25 cellular contexts compared by ENCODE assay signal in genomic region chr19:17275441-17276175, GRCh38. TPM values are rescaled to one million over a fixed set of nuclear protein-coding genes. Genes with fewer than 3 reads are reported as not detected.
DNase-seq lines count a peak whose midpoint lies in the region; ATAC-seq, FAIRE-seq and TF ChIP-seq lines count a peak whose summit lies in the region.
"Had no signal": no experiment of that assay in that cellular context is flagged by ENCODE, and none has a peak within 500 bp of the region (broad histone marks: within the 10 kb centered on the region; RNA-seq: fewer than 3 reads in every experiment).

No MANE protein-coding gene starts in this region.

- no peak overlapping the region for H2BK15ac ChIP-seq in H9 (ENCODE audit: low read depth, low read length)

- H3K56ac ChIP-seq in H9 (ENCODE audit: insufficient read length, low read depth, low read length), result no peak overlapping the region

- POLR2A ChIA-PET in K562 (lab: Yijun Ruan, JAX), result interaction anchor here (0.7 kb wide), 2 partner anchors 9 to 24 kb away, joined by 3 to 4 read pairs; partner anchors contain the start of gene BABAM1

- no peak overlapping the region for H3K14ac ChIP-seq in H9 (ENCODE audit: insufficient read depth, low read length)

- no peak overlapping the region for H3K23ac ChIP-seq in H9 (ENCODE audit: insufficient read length, low read depth, low read length)

- peaks cover 3% of the 10 kb centered on the region for H3K9me1 ChIP-seq in K562 (ENCODE audit: control insufficient read depth, insufficient read depth, low read length)

- no peaks in the 10 kb centered on the region for H3K79me1 ChIP-seq in H9 (ENCODE audit: insufficient read depth, low read depth, low read length, poor library complexity, severe bottlenecking)

- no peak for TF ChIP-seq EP300 in K562 (IDR thresholded peaks at IDR 0.05; ENCODE audit: low read length)

- H2BK12ac ChIP-seq in H9 (ENCODE audit: insufficient read length, low read depth, low read length), result no peak overlapping the region

- H4K8ac ChIP-seq in H9 (replicated peaks; ENCODE audit: insufficient read length, low read depth, low read length), result no peak overlapping the region

- FAIRE-seq in K562 (lab: Jason Lieb, UNC), result no peak
- FAIRE-seq: A549, D721Med, GM12891, GM18507, H54 had no signal

- no peak overlapping the region for H3K27ac ChIP-seq in H9 (ENCODE audit: insufficient read length, low read depth, low read length)
- no peak overlapping the region for H3K27ac ChIP-seq in K562 (ENCODE audit: extremely low read depth, low read depth, low read length)
- no peak overlapping the region for H3K27ac ChIP-seq in thyroid gland
- H3K27ac ChIP-seq: A549; BLaER1 treated with 17β-estradiol and CSF1 and Interleukin-3, amounts not matched to agents 10 nM and 100 nM had no signal

- no peaks in the 10 kb centered on the region for H3K9me3 ChIP-seq in H9 (ENCODE audit: control insufficient read depth, low read depth, low read length)
- H3K9me3 ChIP-seq in K562 (replicated peaks; ENCODE audit: control insufficient read depth, insufficient read depth, low read depth, low read length), result no peaks in the 10 kb centered on the region
- H3K9me3 ChIP-seq in thyroid gland, result no peaks in the 10 kb centered on the region
- H3K9me3 ChIP-seq: A549; BE2C; BLaER1 treated with 17β-estradiol and CSF1 and Interleukin-3, amounts not matched to agents 10 nM and 100 nM had no signal

- peaks cover 2% of the 10 kb centered on the region for H3K23me2 ChIP-seq in H9 (ENCODE audit: insufficient read length, low read depth, low read length, poor library complexity, severe bottlenecking)

- H3K4me1 ChIP-seq in H9 (ENCODE audit: insufficient read depth, low read length) (no peaks in the 10 kb centered on the region), K562 (replicated peaks in 1 of 2; ENCODE audit: control insufficient read depth in 2 of 2, insufficient read depth in 2 of 2, low read length in 2 of 2) (no peaks in the 10 kb centered on the region), thyroid gland (no peaks in the 10 kb centered on the region)
- H3K4me1 ChIP-seq: A549, BE2C had no signal

- no peak overlapping the region for H3K4ac ChIP-seq in H9 (ENCODE audit: low read depth, low read length)

- TF ChIP-seq CTCF in H9 (conservative IDR thresholded peaks at IDR 0.05) (no peak), K562 (IDR thresholded peaks at IDR 0.05 in 2 of 3, conservative IDR thresholded peaks at IDR 0.05 in 1 of 3; ENCODE audit: insufficient read depth in 2 of 3, low read depth in 1 of 3, low read length in 3 of 3) (no peak), neural crest cell (conservative IDR thresholded peaks at IDR 0.05) (no peak), thyroid gland (IDR thresholded peaks at IDR 0.05) (no peak)

- no peak overlapping the region for H3K4me3 ChIP-seq in K562
- H3K4me3 ChIP-seq in thyroid gland (replicated peaks in 1 of 3), result no peak overlapping the region
- H3K4me3 ChIP-seq: A549; BLaER1 treated with 17β-estradiol and CSF1 and Interleukin-3, amounts not matched to agents 10 nM and 100 nM had no signal

- in situ Hi-C loops in K562 (cut with MboI), result loop anchor here (5.0 kb wide), 1 partner anchor 73 kb away; no protein-coding TSS in a partner anchor

- H4K5ac ChIP-seq in H9 (ENCODE audit: insufficient read length, low read depth, low read length), result no peak overlapping the region

- H4K20me1 ChIP-seq in H9 (ENCODE audit: control insufficient read depth, insufficient read depth, insufficient read length) (no peaks in the 10 kb centered on the region), K562 (replicated peaks; ENCODE audit: control insufficient read depth, insufficient read depth, low read length) (no peaks in the 10 kb centered on the region)
- H4K20me1 ChIP-seq: BLaER1 treated with 17β-estradiol and CSF1 and Interleukin-3, amounts not matched to agents 10 nM and 100 nM had no signal

- H3K27ac Mint-ChIP-seq in H9, result peak overlapping the region in 2 of 3 experiments; percentile 34 to 57; a peak in 1 of 7 replicates
- H3K27ac Mint-ChIP-seq in neural crest cell (ENCODE audit: unreplicated experiment), result no peak overlapping the region
- H3K27ac Mint-ChIP-seq: CD4-positive, alpha-beta T cell had no signal

- no CpG with 5 or more reads among the region's 19 CpGs for WGBS in H9 (ENCODE audit: extremely low coverage, insufficient read length, low lambda C conversion rate)
- WGBS in K562 (ENCODE audit: insufficient coverage, low coverage, missing lambda C conversion rate), result 88% methylated on average over 16 of the region's 19 CpGs
- WGBS in thyroid gland, 2 donors, result 92 to 94% methylated on average over 19 of the region's 19 CpGs

- H3K36me3 Mint-ChIP-seq in H9 (ENCODE audit: insufficient read depth in 1 of 3, low read depth in 3 of 3) (peaks cover 38 to 67% (median 65%) of the 10 kb centered on the region in 3 experiments; a peak in 6 of 7 replicates), neural crest cell (ENCODE audit: low read depth) (peaks cover 9% of the 10 kb centered on the region)

- H2BK120ac ChIP-seq in H9 (ENCODE audit: low read depth, low read length, poor library complexity, severe bottlenecking), result no peak overlapping the region

- H3K4me1 Mint-ChIP-seq in H9, result no peaks in the 10 kb centered on the region
- no peaks in the 10 kb centered on the region for H3K4me1 Mint-ChIP-seq in neural crest cell

- CTCF ChIA-PET in K562 (lab: Yijun Ruan, JAX; ENCODE audit: low intra/inter-chr PET ratio), result no interaction called here

- H3K27me3 ChIP-seq in H9 (ENCODE audit: insufficient read depth, low read length) (no peaks in the 10 kb centered on the region), K562 (ENCODE audit: control insufficient read depth in 2 of 2, insufficient read depth in 2 of 2, low read length in 2 of 2) (no peaks in the 10 kb centered on the region), thyroid gland (no peaks in the 10 kb centered on the region)
- H3K27me3 ChIP-seq: BE2C; BLaER1 treated with 17β-estradiol and CSF1 and Interleukin-3, amounts not matched to agents 10 nM and 100 nM had no signal

- ATAC-seq in K562 (no peak), GM21717 (IDR thresholded peaks at IDR 0.05; ENCODE audit: unreplicated experiment) (no peak)
- ATAC-seq: A549 had no signal

- intact Hi-C loops in K562 (cut with micrococcal nuclease), result no loop called here
- intact Hi-C loops in thyroid gland (cut with DNase I), result no loop called here

- H2AK5ac ChIP-seq in H9 (ENCODE audit: insufficient read length, low read length), result no peak overlapping the region

- H3K9me3 Mint-ChIP-seq in H9 (no peaks in the 10 kb centered on the region), neural crest cell (no peaks in the 10 kb centered on the region)
- H3K9me3 Mint-ChIP-seq: CD14-positive monocyte; CD4-positive, alpha-beta T cell; CD8-positive, alpha-beta memory T cell had no signal

- H3K4me3 Mint-ChIP-seq in H9 (no peak overlapping the region), neural crest cell (peak overlapping the region; percentile 35)
- H3K4me3 Mint-ChIP-seq: CD4-positive, alpha-beta T cell; CD8-positive, alpha-beta memory T cell had no signal

- no peaks in the 10 kb centered on the region for H3K79me2 ChIP-seq in H9 (ENCODE audit: insufficient read depth, low read length)
- no peaks in the 10 kb centered on the region for H3K79me2 ChIP-seq in K562 (ENCODE audit: control insufficient read depth, insufficient read depth, low read length)

- H3K4me2 ChIP-seq in H9 (ENCODE audit: insufficient read depth, insufficient read length, low read length), result no peak overlapping the region
- H3K4me2 ChIP-seq in K562 (ENCODE audit: insufficient read depth, low read length), result no peak overlapping the region
- H3K4me2 ChIP-seq: A549; BLaER1 treated with 17β-estradiol and CSF1 and Interleukin-3, amounts not matched to agents 10 nM and 100 nM had no signal

- H2BK5ac ChIP-seq in H9 (ENCODE audit: insufficient read length, low read length), result no peak overlapping the region

- no peak overlapping the region for H2AFZ ChIP-seq in H9 (ENCODE audit: low read length)
- no peak overlapping the region for H2AFZ ChIP-seq in K562 (ENCODE audit: low read depth, low read length)

- peaks cover 65% of the 10 kb centered on the region for H3K36me3 ChIP-seq in K562 (ENCODE audit: control insufficient read depth, insufficient read depth, low read length)
- H3K36me3 ChIP-seq in thyroid gland, result peaks cover 35 to 55% of the 10 kb centered on the region in 2 donors

- H3K27me3 Mint-ChIP-seq in H9 (ENCODE audit: low read depth), result no peaks in the 10 kb centered on the region
- no peaks in the 10 kb centered on the region for H3K27me3 Mint-ChIP-seq in neural crest cell (ENCODE audit: low read depth)
- H3K27me3 Mint-ChIP-seq: CD4-positive, alpha-beta T cell; CD8-positive, alpha-beta memory T cell had no signal

- BruUV-seq in K562 (replicated peaks; lab: Mats Ljungman, UMichigan), result no TSS peak

- no peak overlapping the region for H3K18ac ChIP-seq in H9 (ENCODE audit: insufficient read length, low read depth, low read length)

- no peak for DNase-seq in H9
- no peak for DNase-seq in K562 (ENCODE audit: extremely low read depth in 1 of 4, low spot score in 3 of 4)
- DNase-seq in neural crest cell (ENCODE audit: low read depth, low spot score), result no peak
- DNase-seq in thyroid gland, result no peak
- no peak for DNase-seq in nucleus accumbens (lab: John Stamatoyannopoulos, UW)
- DNase-seq: 8988T; ACHN; AML-193; BE2C; CD4-positive, alpha-beta T cell; CD8-positive, alpha-beta memory T cell; DMS 273 treated with DMSO at 0.1 percent for 48 hours; DMS79 treated with DMSO at 0.1 percent for 48 hours; GF-D8; GOT3; HCEC 1CT had no signal

- TF ChIP-seq RAD21 in K562 (CRISPR knock-in tag; conservative IDR thresholded peaks at IDR 0.05 in 1 of 2, IDR thresholded peaks at IDR 0.05 in 1 of 2), result no peak

- no peak overlapping the region for H4K91ac ChIP-seq in H9 (ENCODE audit: insufficient read length, low read depth, low read length)

- H3T11ph ChIP-seq in H9 (ENCODE audit: low read length), result no peak overlapping the region

- H3K9ac ChIP-seq in H9 (ENCODE audit: extremely low read depth, insufficient read length, low read length) (no peak overlapping the region), K562 (ENCODE audit: insufficient read depth in 1 of 2, low read depth in 2 of 2, low read length in 2 of 2) (0 out of 4 replicates have a peak overlapping the region, but pooled peaks of 1 of the 2 experiments have one; percentile 48)

- no peak for TF ChIP-seq POLR2A in K562 (conservative IDR thresholded peaks at IDR 0.05)
- TF ChIP-seq POLR2A in thyroid gland (IDR thresholded peaks at IDR 0.05), result no peak

- no peak overlapping the region for H2BK20ac ChIP-seq in H9 (ENCODE audit: low read depth, low read length, poor library complexity, severe bottlenecking)

RNA-seq across cellular contexts. Expression of gene ANKLE1, which starts 6.1 kb away (rescaled TPM):
- total RNA-seq in H9 (2021), result 15.0 and 16.5 TPM in 2 replicates
- 4.8 and 20.8 TPM in 2 replicates for total RNA-seq in K562 (2011; cell fraction: chromatin; rRNA removed; ENCODE audit: low replicate concordance)
- total RNA-seq in K562 (2011; cell fraction: nucleolus; rRNA removed), result 15.0 and 17.0 TPM in 2 replicates
- total RNA-seq in K562 (2011; cell fraction: nucleoplasm; rRNA removed), result 7.6 and 10.9 TPM in 2 replicates
- total RNA-seq in K562 (2014; rRNA removed), result 6.1 and 6.9 TPM in 2 replicates
- total RNA-seq in K562 (2014; rRNA removed; fragmentation: Illumina TruSeq; extraction: Trizol), result 1.8 and 2.1 TPM in 2 replicates
- 2.9 and 3.5 TPM in 2 replicates for total RNA-seq in K562 (2015; rRNA removed; fragmentation: Illumina TruSeq; extraction: Trizol)
- total RNA-seq in K562 (2021), result 6.2 and 6.7 TPM in 2 replicates
- polyA plus RNA-seq in K562 (2011; rRNA removed), result 2.2 and 3.2 TPM in 2 replicates
- 2.1 and 5.0 TPM in 2 replicates for polyA plus RNA-seq in K562 (2011; cell fraction: cytosol; rRNA removed)
- 8.3 and 16.7 TPM in 2 replicates for polyA plus RNA-seq in K562 (2011; cell fraction: nucleus; rRNA removed)
- 3.2 and 5.8 TPM in 2 replicates for polyA plus RNA-seq in K562 (2012)
- 5.8 and 6.0 TPM in 2 replicates for polyA plus RNA-seq in K562 (2014; fragmentation: Illumina TruSeq; extraction: Trizol)
- polyA plus RNA-seq in K562 (2014; fragmentation: Nextera tagmentation; extraction: Ambion mirVana), result under 1 TPM; 0.63 to 0.64 TPM
- polyA plus RNA-seq in K562 (2014; rRNA removed), result 8.2 and 9.2 TPM in 2 replicates
- polyA minus RNA-seq in K562 (2011; rRNA and poly(A)+ RNA removed), result 0.75 and 1.1 TPM in 2 replicates
- 1.4 and 3.5 TPM in 2 replicates for polyA minus RNA-seq in K562 (2011; cell fraction: cytosol; rRNA and poly(A)+ RNA removed)
- 3.4 and 4.8 TPM in 2 replicates for polyA minus RNA-seq in K562 (2011; cell fraction: nucleus; rRNA and poly(A)+ RNA removed)
- total RNA-seq in neural crest cell, result 4.5 and 4.9 TPM in 2 replicates
- total RNA-seq in thyroid gland, result under 1 TPM; 0.11 to 0.40 (median 0.27) TPM

RNA-seq across cellular contexts. Expression of gene BABAM1, which starts 8.4 kb away (rescaled TPM):
- total RNA-seq in H9 (2021) (125 and 130 TPM in 2 replicates), K562 (2014; rRNA removed) (118 and 150 TPM in 2 replicates), K562 (2014; rRNA removed; fragmentation: Illumina TruSeq; extraction: Trizol) (83.8 and 100 TPM in 2 replicates), K562 (2015; rRNA removed; fragmentation: Illumina TruSeq; extraction: Trizol) (92.7 and 92.9 TPM in 2 replicates), K562 (2021) (115 and 116 TPM in 2 replicates), neural crest cell (79.1 and 89.3 TPM in 2 replicates), thyroid gland (10 to 100 TPM; 49.6 to 87.5 (median 71.1) TPM)
- total RNA-seq in K562 (2011; cell fraction: chromatin; rRNA removed; ENCODE audit: low replicate concordance), result 60.5 and 172 TPM in 2 replicates
- total RNA-seq in K562 (2011; cell fraction: nucleolus; rRNA removed), result 114 and 138 TPM in 2 replicates
- total RNA-seq in K562 (2011; cell fraction: nucleoplasm; rRNA removed), result 106 and 109 TPM in 2 replicates
- polyA plus RNA-seq in K562 (2011; rRNA removed) (131 and 139 TPM in 2 replicates), K562 (2014; fragmentation: Illumina TruSeq; extraction: Trizol) (113 and 124 TPM in 2 replicates), K562 (2014; fragmentation: Nextera tagmentation; extraction: Ambion mirVana) (10 to 100 TPM; 14.7 to 21.5 TPM), K562 (2014; rRNA removed) (160 and 193 TPM in 2 replicates)
- polyA plus RNA-seq in K562 (2011; cell fraction: cytosol; rRNA removed), result 143 and 168 TPM in 2 replicates
- 198 and 210 TPM in 2 replicates for polyA plus RNA-seq in K562 (2011; cell fraction: nucleus; rRNA removed)
- polyA plus RNA-seq in K562 (2012), result 90.9 and 91.9 TPM in 2 replicates
- 35.7 and 38.4 TPM in 2 replicates for polyA minus RNA-seq in K562 (2011; rRNA and poly(A)+ RNA removed)
- 28.1 and 30.4 TPM in 2 replicates for polyA minus RNA-seq in K562 (2011; cell fraction: cytosol; rRNA and poly(A)+ RNA removed)
- polyA minus RNA-seq in K562 (2011; cell fraction: nucleus; rRNA and poly(A)+ RNA removed), result 18.4 and 26.7 TPM in 2 replicates

RNA-seq across cellular contexts. Expression of gene USHBP1, which starts 11.1 kb away (rescaled TPM):
- total RNA-seq in H9 (2021), result 6.4 and 6.7 TPM in 2 replicates
- 0.21 and 0.56 TPM in 2 replicates for total RNA-seq in K562 (2011; cell fraction: chromatin; rRNA removed; ENCODE audit: low replicate concordance)
- total RNA-seq in K562 (2011; cell fraction: nucleolus; rRNA removed), result 0.53 and 0.83 TPM in 2 replicates
- 0.15 and 0.44 TPM in 2 replicates for total RNA-seq in K562 (2011; cell fraction: nucleoplasm; rRNA removed)
- 0.04 and 0.05 TPM in 2 replicates for total RNA-seq in K562 (2014; rRNA removed)
- not detected in 2 replicates for total RNA-seq in K562 (2014; rRNA removed; fragmentation: Illumina TruSeq; extraction: Trizol)
- total RNA-seq in K562 (2015; rRNA removed; fragmentation: Illumina TruSeq; extraction: Trizol), result not detected in 2 replicates
- total RNA-seq in K562 (2021), result 0.16 TPM in 1 of 2 replicates, not detected in the other
- 0.03 TPM in 2 replicates for polyA plus RNA-seq in K562 (2011; rRNA removed)
- polyA plus RNA-seq in K562 (2011; cell fraction: cytosol; rRNA removed), result 0.03 and 0.07 TPM in 2 replicates
- 0.24 and 0.32 TPM in 2 replicates for polyA plus RNA-seq in K562 (2011; cell fraction: nucleus; rRNA removed)
- 0.07 and 0.19 TPM in 2 replicates for polyA plus RNA-seq in K562 (2012)
- polyA plus RNA-seq in K562 (2014; fragmentation: Illumina TruSeq; extraction: Trizol), result 0.10 TPM in 1 of 2 replicates, not detected in the other
- not detected for polyA plus RNA-seq in K562 (2014; fragmentation: Nextera tagmentation; extraction: Ambion mirVana)
- polyA plus RNA-seq in K562 (2014; rRNA removed), result 0.05 and 0.11 TPM in 2 replicates
- not detected in 2 replicates for polyA minus RNA-seq in K562 (2011; rRNA and poly(A)+ RNA removed)
- not detected in 2 replicates for polyA minus RNA-seq in K562 (2011; cell fraction: cytosol; rRNA and poly(A)+ RNA removed)
- polyA minus RNA-seq in K562 (2011; cell fraction: nucleus; rRNA and poly(A)+ RNA removed), result not detected in 2 replicates
- total RNA-seq in neural crest cell, result 0.23 and 0.57 TPM in 2 replicates
- total RNA-seq in thyroid gland, result 10 to 100 TPM in 3 of 4 donors, 1 to 10 TPM in 1; 8.9 to 24.3 (median 11.1) TPM
- total RNA-seq: CD4-positive, alpha-beta T cell; Daoy had no signal
- polyA plus RNA-seq: CD14-positive monocyte; CD8-positive, alpha-beta memory T cell had no signal

RNA-seq across cellular contexts. Expression of gene ABHD8, which starts 27.6 kb away (rescaled TPM):
- total RNA-seq in H9 (2021), result 11.7 and 12.8 TPM in 2 replicates
- 2.0 TPM in 1 of 2 replicates, not detected in the other for total RNA-seq in K562 (2011; cell fraction: chromatin; rRNA removed; ENCODE audit: low replicate concordance)
- total RNA-seq in K562 (2011; cell fraction: nucleolus; rRNA removed), result 4.0 and 4.2 TPM in 2 replicates
- total RNA-seq in K562 (2011; cell fraction: nucleoplasm; rRNA removed), result 1.5 and 1.8 TPM in 2 replicates
- 5.0 and 5.8 TPM in 2 replicates for total RNA-seq in K562 (2014; rRNA removed)
- total RNA-seq in K562 (2014; rRNA removed; fragmentation: Illumina TruSeq; extraction: Trizol), result 0.22 and 0.29 TPM in 2 replicates
- total RNA-seq in K562 (2015; rRNA removed; fragmentation: Illumina TruSeq; extraction: Trizol), result 1.7 and 1.8 TPM in 2 replicates
- total RNA-seq in K562 (2021), result 5.6 and 6.6 TPM in 2 replicates
- 2.3 and 4.2 TPM in 2 replicates for polyA plus RNA-seq in K562 (2011; rRNA removed)
- polyA plus RNA-seq in K562 (2011; cell fraction: cytosol; rRNA removed), result 6.2 and 11.3 TPM in 2 replicates
- 2.0 and 2.3 TPM in 2 replicates for polyA plus RNA-seq in K562 (2011; cell fraction: nucleus; rRNA removed)
- polyA plus RNA-seq in K562 (2012), result 3.7 and 11.4 TPM in 2 replicates
- polyA plus RNA-seq in K562 (2014; fragmentation: Illumina TruSeq; extraction: Trizol), result 0.97 and 2.3 TPM in 2 replicates
- under 1 TPM in 1 of 2 experiments, not detected in 1; 0.04 TPM for polyA plus RNA-seq in K562 (2014; fragmentation: Nextera tagmentation; extraction: Ambion mirVana)
- polyA plus RNA-seq in K562 (2014; rRNA removed), result 3.8 and 5.2 TPM in 2 replicates
- polyA minus RNA-seq in K562 (2011; rRNA and poly(A)+ RNA removed), result 0.96 and 1.6 TPM in 2 replicates
- 3.3 and 5.3 TPM in 2 replicates for polyA minus RNA-seq in K562 (2011; cell fraction: cytosol; rRNA and poly(A)+ RNA removed)
- polyA minus RNA-seq in K562 (2011; cell fraction: nucleus; rRNA and poly(A)+ RNA removed), result 2.7 and 3.0 TPM in 2 replicates
- total RNA-seq in neural crest cell, result 8.1 and 8.5 TPM in 2 replicates
- 10 to 100 TPM; 14.4 to 31.2 (median 23.3) TPM for total RNA-seq in thyroid gland

RNA-seq across cellular contexts. Expression of gene NR2F6, which starts 29.9 kb away (rescaled TPM):
- total RNA-seq in H9 (2021) (134 and 137 TPM in 2 replicates), K562 (2014; rRNA removed) (93.2 and 99.7 TPM in 2 replicates), K562 (2014; rRNA removed; fragmentation: Illumina TruSeq; extraction: Trizol) (9.8 and 12.6 TPM in 2 replicates), K562 (2015; rRNA removed; fragmentation: Illumina TruSeq; extraction: Trizol) (22.8 and 25.2 TPM in 2 replicates), K562 (2021) (95.9 and 97.5 TPM in 2 replicates), neural crest cell (52.8 and 57.6 TPM in 2 replicates), thyroid gland (100 to 1,000 TPM in 2 of 4 donors, 10 to 100 TPM in 2; 66.0 to 117 (median 97.9) TPM)
- total RNA-seq in K562 (2011; cell fraction: chromatin; rRNA removed; ENCODE audit: low replicate concordance), result 10.8 and 27.6 TPM in 2 replicates
- 38.8 and 38.9 TPM in 2 replicates for total RNA-seq in K562 (2011; cell fraction: nucleolus; rRNA removed)
- 21.8 and 21.9 TPM in 2 replicates for total RNA-seq in K562 (2011; cell fraction: nucleoplasm; rRNA removed)
- polyA plus RNA-seq in K562 (2011; rRNA removed) (18.8 and 23.9 TPM in 2 replicates), K562 (2014; fragmentation: Illumina TruSeq; extraction: Trizol) (11.4 and 15.7 TPM in 2 replicates), K562 (2014; fragmentation: Nextera tagmentation; extraction: Ambion mirVana) (1 to 10 TPM in 1 of 2 experiments, under 1 TPM in 1; 0.76 to 3.0 TPM), K562 (2014; rRNA removed) (64.2 and 69.6 TPM in 2 replicates)
- polyA plus RNA-seq in K562 (2011; cell fraction: cytosol; rRNA removed), result 30.9 and 123 TPM in 2 replicates
- polyA plus RNA-seq in K562 (2011; cell fraction: nucleus; rRNA removed), result 22.1 and 32.8 TPM in 2 replicates
- polyA plus RNA-seq in K562 (2012), result 39.5 and 51.7 TPM in 2 replicates
- 5.7 and 7.4 TPM in 2 replicates for polyA minus RNA-seq in K562 (2011; rRNA and poly(A)+ RNA removed)
- polyA minus RNA-seq in K562 (2011; cell fraction: cytosol; rRNA and poly(A)+ RNA removed), result 29.7 and 39.7 TPM in 2 replicates
- polyA minus RNA-seq in K562 (2011; cell fraction: nucleus; rRNA and poly(A)+ RNA removed), result 9.3 and 11.7 TPM in 2 replicates
